In the genomic region with DNA sequence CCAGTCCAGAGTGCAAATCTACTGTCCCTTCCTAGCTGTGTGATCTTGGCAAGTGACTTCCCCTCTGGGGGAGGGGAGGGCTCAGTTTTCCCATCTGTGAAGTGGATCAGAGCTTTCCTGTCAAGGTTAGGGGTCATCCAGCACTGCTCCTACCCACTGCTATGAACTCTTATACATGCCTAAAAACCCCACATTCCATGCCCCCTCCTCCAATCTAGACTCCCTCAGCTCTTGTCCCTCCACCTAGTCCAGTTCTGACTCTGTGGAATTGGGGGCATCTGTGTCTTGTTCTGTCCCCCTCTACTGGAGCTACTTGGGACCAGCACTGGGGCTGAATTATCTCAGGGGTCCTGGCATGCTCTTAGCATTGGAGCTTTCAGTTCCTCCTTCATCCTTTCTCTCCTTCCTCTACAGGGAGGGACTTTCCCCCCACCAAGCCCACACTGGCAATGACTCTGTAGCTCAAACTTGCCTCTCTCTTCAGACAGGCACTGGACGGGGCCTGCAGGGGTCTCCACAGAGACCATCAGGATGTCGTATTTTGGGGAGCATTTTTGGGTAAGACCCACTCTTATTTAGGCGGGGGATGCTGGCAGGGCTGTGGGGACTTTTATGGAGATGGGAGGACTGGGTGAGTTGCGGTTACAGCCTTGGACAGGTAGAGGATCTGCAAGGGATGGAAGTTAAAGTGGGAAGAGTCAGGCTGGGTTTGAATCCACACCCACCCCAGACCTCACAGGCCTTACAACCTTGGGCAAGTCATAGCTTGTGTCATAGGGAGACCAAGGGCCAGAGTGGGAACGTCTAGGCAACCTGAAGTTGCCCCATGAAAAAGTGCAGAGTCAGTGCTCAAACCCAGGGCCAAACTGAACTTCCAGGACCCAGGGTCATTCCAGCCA, we compare ENCODE assay signal across 9 cellular contexts. TPM values are rescaled to one million over a fixed set of nuclear protein-coding genes. Genes with fewer than 3 reads are reported as not detected.
A peak's percentile ranks its signal among the peaks of the same experiment; 100 is the strongest.
DNase-seq lines count a peak whose midpoint lies in the region; ATAC-seq lines count a peak whose summit lies in the region.
"Had no signal": no experiment of that assay in that cellular context is flagged by ENCODE, and none has a peak within 500 bp of the region (broad histone marks: within the 10 kb centered on the region; RNA-seq: fewer than 3 reads in every experiment).

No MANE protein-coding gene starts in this region.

- H3K27ac Mint-ChIP-seq in activated naive CD4-positive, alpha-beta T cell treated with anti-CD3 and anti-CD28 coated beads, Interleukin-2, amount 50 U/mL, for 24 hours = peak overlapping the region; percentile 52
- H3K27ac Mint-ChIP-seq in activated T-helper 17 cell treated with anti-CD3 and anti-CD28 coated beads, Interleukin-2, amount 50 U/mL, for 72 hours = peak overlapping the region; percentile 77

- peak; percentile 45 for ATAC-seq in HG03103 (IDR thresholded peaks at IDR 0.05; ENCODE audit: low read depth, unreplicated experiment)
- ATAC-seq in activated T-helper 17 cell treated with anti-CD3 and anti-CD28 coated beads, Interleukin-2, amount 50 U/mL, for 72 hours (replicated peaks) = no peak

- no peaks in the 10 kb centered on the region for H3K9me3 Mint-ChIP-seq in activated naive CD4-positive, alpha-beta T cell treated with anti-CD3 and anti-CD28 coated beads, Interleukin-2, amount 50 U/mL, for 24 hours
- H3K9me3 Mint-ChIP-seq in activated T-helper 17 cell treated with anti-CD3 and anti-CD28 coated beads, Interleukin-2, amount 50 U/mL, for 72 hours = no peaks in the 10 kb centered on the region

- no peaks in the 10 kb centered on the region for H3K27me3 Mint-ChIP-seq in activated naive CD4-positive, alpha-beta T cell treated with anti-CD3 and anti-CD28 coated beads, Interleukin-2, amount 50 U/mL, for 24 hours
- H3K27me3 Mint-ChIP-seq in activated T-helper 17 cell treated with anti-CD3 and anti-CD28 coated beads, Interleukin-2, amount 50 U/mL, for 72 hours = no peaks in the 10 kb centered on the region

- H3K4me3 Mint-ChIP-seq in activated naive CD4-positive, alpha-beta T cell treated with anti-CD3 and anti-CD28 coated beads, Interleukin-2, amount 50 U/mL, for 24 hours = peak overlapping the region; percentile 1
- H3K4me3 Mint-ChIP-seq in activated T-helper 17 cell treated with anti-CD3 and anti-CD28 coated beads, Interleukin-2, amount 50 U/mL, for 72 hours = peak overlapping the region; percentile 42

- no peak for DNase-seq in activated naive CD4-positive, alpha-beta T cell treated with anti-CD3 and anti-CD28 coated beads, Interleukin-2, amount 50 U/mL, for 16 hours
- DNase-seq in NCI-H1930 (lab: John Stamatoyannopoulos, UW) = no peak
- no peak for DNase-seq in activated effector memory CD4-positive, alpha-beta T cell treated with anti-CD3 and anti-CD28 coated beads, Interleukin-2, amount 50 U/mL, for 16 hours
- no peak for DNase-seq in AG08395 (ENCODE audit: low spot score)
- DNase-seq in NCI-H146 (lab: John Stamatoyannopoulos, UW) = no peak
- DNase-seq: dermis blood vessel endothelial cell had no signal

- H3K4me1 Mint-ChIP-seq in activated naive CD4-positive, alpha-beta T cell treated with anti-CD3 and anti-CD28 coated beads, Interleukin-2, amount 50 U/mL, for 24 hours = peaks cover 43% of the 10 kb centered on the region
- H3K4me1 Mint-ChIP-seq in activated T-helper 17 cell treated with anti-CD3 and anti-CD28 coated beads, Interleukin-2, amount 50 U/mL, for 72 hours = peaks cover 23% of the 10 kb centered on the region

- H3K36me3 Mint-ChIP-seq in activated naive CD4-positive, alpha-beta T cell treated with anti-CD3 and anti-CD28 coated beads, Interleukin-2, amount 50 U/mL, for 24 hours = peaks cover 7% of the 10 kb centered on the region
- H3K36me3 Mint-ChIP-seq in activated T-helper 17 cell treated with anti-CD3 and anti-CD28 coated beads, Interleukin-2, amount 50 U/mL, for 72 hours (ENCODE audit: low read depth) = peaks cover 68% of the 10 kb centered on the region

RNA-seq across cellular contexts. Expression of a gene that starts 3.6 kb away (rescaled TPM):
- 10 to 100 TPM; 64.0 to 75.5 TPM for total RNA-seq in activated T-helper 17 cell treated with anti-CD3 and anti-CD28 coated beads, Interleukin-2, amount 50 U/mL, for 72 hours

RNA-seq across cellular contexts. Expression of a gene that starts 35.6 kb away (rescaled TPM):
- total RNA-seq in activated T-helper 17 cell treated with anti-CD3 and anti-CD28 coated beads, Interleukin-2, amount 50 U/mL, for 72 hours = 10 to 100 TPM; 74.0 to 83.7 TPM

RNA-seq across cellular contexts. Expression of a gene that starts 40.1 kb away (rescaled TPM):
- 1 to 10 TPM in 1 of 2 donors, not detected in 1; 1.2 TPM for total RNA-seq in activated T-helper 17 cell treated with anti-CD3 and anti-CD28 coated beads, Interleukin-2, amount 50 U/mL, for 72 hours
- total RNA-seq: dermis blood vessel endothelial cell had no signal
